ENCODE assay signal across 10 cellular contexts in genomic region chr3:48426401-48426909, GRCh38. TPM values are rescaled to one million over a fixed set of nuclear protein-coding genes. Genes with fewer than 3 reads are reported as not detected.
DNase-seq lines count a peak whose midpoint lies in the region; ATAC-seq and TF ChIP-seq lines count a peak whose summit lies in the region.
"Had no signal": no experiment of that assay in that cellular context is flagged by ENCODE, and none has a peak within 500 bp of the region (broad histone marks: within the 10 kb centered on the region; RNA-seq: fewer than 3 reads in every experiment).

No MANE protein-coding gene starts in this region.

- H3K9me3 Mint-ChIP-seq in neural crest cell = no peaks in the 10 kb centered on the region

- 14 to 55% methylated on average over 2 to 11 of the region's 11 CpGs for WGBS in body of pancreas, 2 donors
- WGBS in upper lobe of left lung, 2 donors = 51 to 57% methylated on average over 6 to 11 of the region's 11 CpGs

- H3K4me1 ChIP-seq in body of pancreas = peaks cover 76% of the 10 kb centered on the region
- H3K4me1 ChIP-seq in upper lobe of left lung = peaks cover 29 to 52% (median 46%) of the 10 kb centered on the region in 4 donors

- no peak for TF ChIP-seq EP300 in upper lobe of left lung (IDR thresholded peaks at IDR 0.05)

- no peak for TF ChIP-seq CTCF in body of pancreas (IDR thresholded peaks at IDR 0.05)
- no peak for TF ChIP-seq CTCF in neural crest cell (conservative IDR thresholded peaks at IDR 0.05)
- no peak for TF ChIP-seq CTCF in upper lobe of left lung (IDR thresholded peaks at IDR 0.05)

- no peaks in the 10 kb centered on the region for H3K27me3 Mint-ChIP-seq in neural crest cell (ENCODE audit: low read depth)

- intact Hi-C loops in body of pancreas (cut with DNase I) = no loop called here
- intact Hi-C loops in cardiac septum (cut with DNase I) = no loop called here

- ATAC-seq in body of pancreas = no peak
- no peak for ATAC-seq in upper lobe of left lung (ENCODE audit: low FRiP score in 2 of 2)
- ATAC-seq in HG02571 (IDR thresholded peaks at IDR 0.05; ENCODE audit: unreplicated experiment) = no peak
- no peak for ATAC-seq in HG03432 (IDR thresholded peaks at IDR 0.05; ENCODE audit: unreplicated experiment)
- ATAC-seq: activated CD8-positive, alpha-beta memory T cell treated with anti-CD3 and anti-CD28 coated beads, Interleukin-2, amount 10 ng/mL, durations not matched to agents 7 days and 5 days had no signal

- H3K4me3 Mint-ChIP-seq in neural crest cell = peak overlapping the region; percentile 83
- H3K4me3 Mint-ChIP-seq: activated CD8-positive, alpha-beta memory T cell treated with anti-CD3 and anti-CD28 coated beads, Interleukin-2, amount 10 ng/mL, durations not matched to agents 7 days and 5 days had no signal

- DNase-seq in body of pancreas (peak in 1 of 4 donors; percentile 25), cardiac septum (ENCODE audit: low spot score) (peak; percentile 81), neural crest cell (ENCODE audit: low read depth, low spot score) (no peak), upper lobe of left lung (no peak)
- DNase-seq in activated CD4-positive, CD25-positive, alpha-beta regulatory T cell (lab: John Stamatoyannopoulos, UW) = no peak
- DNase-seq: activated CD8-positive, alpha-beta memory T cell treated with anti-CD3 and anti-CD28 coated beads, Interleukin-2, amount 10 ng/mL, durations not matched to agents 7 days and 5 days; brain microvascular endothelial cell; NCI-H510A had no signal

- H3K27ac Mint-ChIP-seq in neural crest cell (ENCODE audit: unreplicated experiment) = no peak overlapping the region
- H3K27ac Mint-ChIP-seq: activated CD8-positive, alpha-beta memory T cell treated with anti-CD3 and anti-CD28 coated beads, Interleukin-2, amount 10 ng/mL, durations not matched to agents 7 days and 5 days had no signal

- H3K36me3 Mint-ChIP-seq in neural crest cell (ENCODE audit: low read depth) = peaks cover 2% of the 10 kb centered on the region

- H3K9me3 ChIP-seq in body of pancreas = no peaks in the 10 kb centered on the region
- no peaks in the 10 kb centered on the region for H3K9me3 ChIP-seq in upper lobe of left lung

- H3K4me1 Mint-ChIP-seq in neural crest cell = peaks cover 52% of the 10 kb centered on the region

- H3K4me3 ChIP-seq in body of pancreas = no peak overlapping the region
- H3K4me3 ChIP-seq in upper lobe of left lung = peak overlapping the region in 2 of 4 donors; percentile 91 to 93

- TF ChIP-seq POLR2A in body of pancreas (IDR thresholded peaks at IDR 0.05) (peak in 1 of 3 donors; percentile 9), upper lobe of left lung (IDR thresholded peaks at IDR 0.05) (no peak)

- peaks cover 0 to 4% of the 10 kb centered on the region in 2 donors for H3K36me3 ChIP-seq in body of pancreas (replicated peaks in 1 of 2; ENCODE audit: insufficient read depth in 1 of 2, low read depth in 2 of 2)
- peaks cover 0 to 8% (median 0%) of the 10 kb centered on the region in 4 donors for H3K36me3 ChIP-seq in upper lobe of left lung

- H3K27ac ChIP-seq in body of pancreas (peak overlapping the region; percentile 68 to 96 (median 94)), upper lobe of left lung (peak overlapping the region; percentile 16 to 95 (median 61))
- H3K27ac ChIP-seq: brain microvascular endothelial cell had no signal

- H3K27me3 ChIP-seq in body of pancreas (no peaks in the 10 kb centered on the region), upper lobe of left lung (no peaks in the 10 kb centered on the region)
- H3K27me3 ChIP-seq: brain microvascular endothelial cell had no signal

RNA-seq across cellular contexts. Expression of gene PLXNB1, which starts 3.4 kb away (rescaled TPM):
- total RNA-seq in body of pancreas (100 to 1,000 TPM; 118 to 311 TPM), cardiac septum (43.4 TPM), neural crest cell (161 and 180 TPM in 2 replicates), upper lobe of left lung (100 to 1,000 TPM in 4 of 6 donors, 10 to 100 TPM in 2; 91.2 to 588 (median 123) TPM)

RNA-seq across cellular contexts. Expression of gene CCDC51, which starts 13.5 kb away (rescaled TPM):
- total RNA-seq in body of pancreas (1 to 10 TPM in 1 of 2 donors, under 1 TPM in 1; 0.33 to 2.6 TPM), cardiac septum (8.9 TPM), neural crest cell (12.4 TPM in 2 replicates), upper lobe of left lung (10 to 100 TPM in 5 of 6 donors, 1 to 10 TPM in 1; 6.3 to 18.2 (median 13.2) TPM)

RNA-seq across cellular contexts. Expression of gene TMA7, which starts 13.6 kb away (rescaled TPM):
- total RNA-seq in body of pancreas (100 to 1,000 TPM; 113 to 156 TPM), cardiac septum (192 TPM), neural crest cell (309 and 318 TPM in 2 replicates), upper lobe of left lung (100 to 1,000 TPM; 115 to 282 (median 163) TPM)

RNA-seq across cellular contexts. Expression of gene ATRIP, which starts 20.1 kb away (rescaled TPM):
- 1 to 10 TPM; 2.6 to 4.3 TPM for total RNA-seq in body of pancreas
- total RNA-seq in cardiac septum = 4.1 TPM
- total RNA-seq in neural crest cell = 21.8 and 22.1 TPM in 2 replicates
- 10 to 100 TPM in 1 of 6 donors, 1 to 10 TPM in 5; 5.1 to 10.5 (median 6.5) TPM for total RNA-seq in upper lobe of left lung

RNA-seq across cellular contexts. Expression of gene FBXW12, which starts 54.4 kb away (rescaled TPM):
- total RNA-seq in body of pancreas (10 to 100 TPM in 1 of 2 donors, 1 to 10 TPM in 1; 3.4 to 23.7 TPM), cardiac septum (not detected), neural crest cell (0.44 and 0.68 TPM in 2 replicates), upper lobe of left lung (not detected)
- total RNA-seq: activated CD8-positive, alpha-beta memory T cell treated with anti-CD3 and anti-CD28 coated beads, Interleukin-2, amount 10 ng/mL, durations not matched to agents 7 days and 5 days had no signal
